1 cellular context compared by ENCODE assay signal in genomic region chr11:12149672-12150225, GRCh38.
TF ChIP-seq lines count a peak whose summit lies in the region.

No MANE protein-coding gene starts in this region.

TF ChIP-seq in K562, 482 proteins besides CTCF, POLR2A, EP300 and RAD21 (continued from another document and continues in another):
- TF ChIP-seq NKRF (IDR thresholded peaks at IDR 0.05; ENCODE audit: borderline replicate concordance) (no peak), NR3C1 (CRISPR knock-in tag; IDR thresholded peaks at IDR 0.05) (no peak), CTBP1 (IDR thresholded peaks at IDR 0.05; ENCODE audit: borderline replicate concordance) (peak; percentile 88), ZNF445 (CRISPR knock-in tag; IDR thresholded peaks at IDR 0.05; ENCODE audit: low read depth) (0 out of 2 replicates have a peak, but pooled peaks have one; percentile 39), CLOCK (CRISPR knock-in tag; IDR thresholded peaks at IDR 0.05; ENCODE audit: borderline replicate concordance) (no peak), FOXP1 (CRISPR knock-in tag; IDR thresholded peaks at IDR 0.05) (no peak), RBFOX2 (IDR thresholded peaks at IDR 0.05; ENCODE audit: low read depth, low read length) (no peak), SMAD2 (IDR thresholded peaks at IDR 0.05; ENCODE audit: low read depth, low read length) (no peak), MTA2 (IDR thresholded peaks at IDR 0.05; ENCODE audit: low read depth) (peak; percentile 77), CBFA2T3 (IDR thresholded peaks at IDR 0.05) (peak; percentile 97), KLF16 (IDR thresholded peaks at IDR 0.05) (peak; percentile 89), CUX1 (CRISPR knock-in tag; IDR thresholded peaks at IDR 0.05) (no peak), CREB5 (CRISPR knock-in tag; IDR thresholded peaks at IDR 0.05) (no peak), ELF4 (CRISPR knock-in tag; IDR thresholded peaks at IDR 0.05) (peak; percentile 87), E2F5 (CRISPR knock-in tag; IDR thresholded peaks at IDR 0.05) (no peak; the same call in 1 of the 2 replicates), SMAD4 (CRISPR knock-in tag; conservative IDR thresholded peaks at IDR 0.05) (peak; percentile 86), TRIM28 (IDR thresholded peaks at IDR 0.05) (no peak; the same call in 1 of the 2 replicates), NR0B1 (IDR thresholded peaks at IDR 0.05; ENCODE audit: partially characterized antibody) (no peak), CBX5 (IDR thresholded peaks at IDR 0.05; ENCODE audit: borderline replicate concordance, low read depth) (no peak), ARID1B (IDR thresholded peaks at IDR 0.05) (peak; percentile 92), DEAF1 (CRISPR knock-in tag; IDR thresholded peaks at IDR 0.05) (no peak), UBTF (IDR thresholded peaks at IDR 0.05; ENCODE audit: borderline replicate concordance in 1 of 2, low read depth in 2 of 2, low read length in 2 of 2) (peak in 1 of 2 experiments; percentile 46; a peak in 1 of 4 replicates), ETV6 (IDR thresholded peaks at IDR 0.05; ENCODE audit: borderline replicate concordance in 1 of 2, low read depth in 2 of 2, low read length in 1 of 2) (peak in 1 of 2 experiments; percentile 60; a peak in 1 of 4 replicates), ETV6 (CRISPR knock-in tag; IDR thresholded peaks at IDR 0.05; ENCODE audit: borderline replicate concordance) (no peak), ZC3H8 (IDR thresholded peaks at IDR 0.05) (no peak), SIRT6 (IDR thresholded peaks at IDR 0.05; ENCODE audit: low read depth, low read length) (no peak), MAFK (IDR thresholded peaks at IDR 0.05; ENCODE audit: low read length) (no peak), HDAC3 (IDR thresholded peaks at IDR 0.05; ENCODE audit: borderline replicate concordance, partially characterized antibody) (peak; percentile 28), ZBTB1 (CRISPR knock-in tag; IDR thresholded peaks at IDR 0.05; ENCODE audit: borderline replicate concordance, low read depth) (peak; percentile 40; the same call in 1 of the 2 replicates), CREM (IDR thresholded peaks at IDR 0.05; ENCODE audit: low read depth) (peak; percentile 96), ILK (tag; IDR thresholded peaks at IDR 0.05; ENCODE audit: borderline replicate concordance, low read depth) (no peak), MLLT1 (IDR thresholded peaks at IDR 0.05) (peak in 1 of 2 experiments; percentile 73; a peak in 2 of 4 replicates), WHSC1 (IDR thresholded peaks at IDR 0.05; ENCODE audit: low read length) (no peak), MTA3 (IDR thresholded peaks at IDR 0.05; ENCODE audit: borderline replicate concordance) (peak; percentile 61; the same call in 1 of the 2 replicates), NFYB (IDR thresholded peaks at IDR 0.05; ENCODE audit: extremely low read depth, insufficient read length) (no peak), YBX1 (IDR thresholded peaks at IDR 0.05) (no peak), MLX (CRISPR knock-in tag; conservative IDR thresholded peaks at IDR 0.05) (no peak), ZBTB9 (CRISPR knock-in tag; IDR thresholded peaks at IDR 0.05) (0 out of 2 replicates have a peak, but pooled peaks have one; percentile 73)
